In the genomic region with DNA sequence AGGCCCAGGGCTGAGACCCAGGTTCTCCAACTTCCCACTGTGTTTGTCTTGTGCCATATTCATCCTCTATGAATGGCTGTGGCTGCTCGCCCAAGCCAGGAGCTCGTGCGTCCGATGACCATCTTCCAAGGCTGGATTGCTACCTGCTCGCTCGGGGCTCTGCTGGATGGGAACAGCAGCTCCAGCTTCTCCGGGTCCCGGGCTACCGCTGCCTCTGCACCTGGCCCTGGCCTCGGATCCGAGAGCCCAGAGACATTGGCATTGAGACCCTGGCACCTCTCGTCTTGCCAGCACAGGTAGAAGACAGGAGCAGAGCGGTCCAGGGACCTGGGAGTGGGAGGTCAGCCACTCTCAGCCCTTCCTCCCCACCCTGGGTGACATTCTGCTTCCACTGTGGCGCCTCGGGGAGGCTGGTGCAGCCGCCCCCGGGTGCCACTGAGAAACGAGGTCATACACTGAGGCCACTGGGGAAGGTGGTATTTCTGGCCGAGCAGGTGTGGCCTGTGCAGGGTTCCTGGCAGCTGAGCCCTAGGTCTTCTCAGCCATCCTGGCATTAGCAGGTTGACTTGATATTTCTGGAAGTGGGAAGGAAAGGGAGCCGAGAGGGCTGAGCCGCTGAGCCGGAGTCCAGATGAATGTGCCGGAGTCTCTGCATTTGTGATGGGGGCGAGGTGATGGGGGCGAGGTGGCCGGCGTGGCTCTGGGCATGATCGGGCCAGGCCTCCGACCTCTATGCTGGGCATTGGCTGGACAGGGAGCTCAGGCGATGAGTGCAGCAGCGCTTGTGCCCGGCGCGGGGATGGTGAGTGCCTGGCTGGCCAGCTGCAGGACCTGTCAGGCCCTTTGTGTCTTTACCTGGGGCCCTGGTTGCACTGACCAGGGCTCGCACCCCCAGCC, we compare ENCODE assay signal across 19 cellular contexts. TPM values are rescaled to one million over a fixed set of nuclear protein-coding genes. Genes with fewer than 3 reads are reported as not detected.
DNase-seq lines count a peak whose midpoint lies in the region; ATAC-seq and TF ChIP-seq lines count a peak whose summit lies in the region.
"Had no signal": no experiment of that assay in that cellular context is flagged by ENCODE, and none has a peak within 500 bp of the region (broad histone marks: within the 10 kb centered on the region; RNA-seq: fewer than 3 reads in every experiment).

No MANE protein-coding gene starts in this region.

- in situ Hi-C loops in GM13976 (cut with MboI; ENCODE audit: low sequenced_read_pairs, unreplicated experiment) = loop anchor here (25.0 kb wide), 2 partner anchors 334 to 559 kb away; a partner anchor contains a TSS

- peak overlapping the region in 1 of 10 donors; percentile 70 for H3K4me3 Mint-ChIP-seq in naive thymus-derived CD8-positive, alpha-beta T cell
- H3K4me3 Mint-ChIP-seq: activated T-helper 1 cell treated with anti-CD3 and anti-CD28 coated beads, Interleukin-12 subunit alpha, Interleukin-12 subunit beta, Interleukin-2, Interleukin-4 antibody, amounts not matched to agents 30 ng/mL and 10 ng/mL and 1 ng/mL, durations not matched to agents 14 hours and 24 hours and 36 hours had no signal

- DNase-seq in AG20443 (ENCODE audit: low spot score) (peak; percentile 3), GM13976 (ENCODE audit: low spot score) (peak; percentile 15), cerebellum (ENCODE audit: low spot score) (peak; percentile 85), GM03348 (ENCODE audit: low spot score) (no peak), HT-29 (ENCODE audit: low spot score) (no peak), NCI-H526 treated with DMSO at 0.1 percent for 48 hours (lab: John Stamatoyannopoulos, UW) (no peak)
- DNase-seq in naive thymus-derived CD8-positive, alpha-beta T cell = no peak
- DNase-seq: activated CD4-positive, alpha-beta T cell treated with anti-CD3 and anti-CD28 coated beads, Interleukin-2, amount 50 U/mL, for 48 hours; cortex of kidney; head of caudate nucleus; kidney; NCI-H1436 treated with DMSO at 0.1 percent for 48 hours; NCI-H2227 treated with DMSO at 0.1 percent for 48 hours; spleen had no signal

- peak overlapping the region; percentile 70 to 96 (median 93) for H3K27ac Mint-ChIP-seq in naive thymus-derived CD8-positive, alpha-beta T cell
- H3K27ac Mint-ChIP-seq: activated T-helper 1 cell treated with anti-CD3 and anti-CD28 coated beads, Interleukin-12 subunit alpha, Interleukin-12 subunit beta, Interleukin-2, Interleukin-4 antibody, amounts not matched to agents 30 ng/mL and 10 ng/mL and 1 ng/mL, durations not matched to agents 14 hours and 24 hours and 36 hours had no signal

- H3K36me3 Mint-ChIP-seq in naive thymus-derived CD8-positive, alpha-beta T cell = peaks cover 0 to 23% (median 6%) of the 10 kb centered on the region in 3 donors

- no peak for TF ChIP-seq CTCF in GM13976 (IDR thresholded peaks at IDR 0.05; ENCODE audit: borderline replicate concordance, control extremely low read depth, extremely low read depth, insufficient read depth, missing control alignments)

- no peaks in the 10 kb centered on the region for H3K27me3 Mint-ChIP-seq in naive thymus-derived CD8-positive, alpha-beta T cell

- POLR2A ChIA-PET in naive thymus-derived CD8-positive, alpha-beta T cell (lab: Charles Lee) = interaction anchor here (0.7 to 9.1 kb wide), 5 partner anchors 19 to 75 kb away, joined by 3 to 97 read pairs (median 5); no protein-coding TSS in a partner anchor

- no peak for ATAC-seq in naive thymus-derived CD8-positive, alpha-beta T cell
- no peak for ATAC-seq in GM19397 (IDR thresholded peaks at IDR 0.05; ENCODE audit: unreplicated experiment)
- ATAC-seq: pancreas had no signal

- peaks cover 26 to 71% (median 61%) of the 10 kb centered on the region in 4 donors for H3K4me1 Mint-ChIP-seq in naive thymus-derived CD8-positive, alpha-beta T cell

- no peaks in the 10 kb centered on the region for H3K9me3 Mint-ChIP-seq in naive thymus-derived CD8-positive, alpha-beta T cell
- H3K9me3 Mint-ChIP-seq: activated T-helper 1 cell treated with anti-CD3 and anti-CD28 coated beads, Interleukin-12 subunit alpha, Interleukin-12 subunit beta, Interleukin-2, Interleukin-4 antibody, amounts not matched to agents 30 ng/mL and 10 ng/mL and 1 ng/mL, durations not matched to agents 14 hours and 24 hours and 36 hours had no signal

RNA-seq across cellular contexts. Expression of a gene that starts 18.6 kb away (rescaled TPM):
- 93.8 TPM for total RNA-seq in cerebellum
- total RNA-seq in naive thymus-derived CD8-positive, alpha-beta T cell = 10 to 100 TPM; 61.6 to 64.6 TPM
- polyA plus RNA-seq in naive thymus-derived CD8-positive, alpha-beta T cell = 100 to 1,000 TPM; 209 to 236 (median 230) TPM
- 482 and 492 TPM in 2 replicates for total RNA-seq in HT-29 (2014; rRNA removed; shearing (Covaris generic))

RNA-seq across cellular contexts. Expression of a gene that starts 23.9 kb away (rescaled TPM):
- 15.7 TPM for total RNA-seq in cerebellum
- total RNA-seq in naive thymus-derived CD8-positive, alpha-beta T cell = 100 to 1,000 TPM; 179 to 182 TPM
- polyA plus RNA-seq in naive thymus-derived CD8-positive, alpha-beta T cell = 100 to 1,000 TPM; 193 to 300 (median 261) TPM
- total RNA-seq in HT-29 (2014; rRNA removed; shearing (Covaris generic)) = 117 and 146 TPM in 2 replicates

RNA-seq across cellular contexts. Expression of a gene that starts 29.6 kb away (rescaled TPM):
- not detected for total RNA-seq in cerebellum
- 1 to 10 TPM; 4.0 to 4.3 TPM for total RNA-seq in naive thymus-derived CD8-positive, alpha-beta T cell
- not detected for polyA plus RNA-seq in naive thymus-derived CD8-positive, alpha-beta T cell
- not detected in 2 replicates for total RNA-seq in HT-29 (2014; rRNA removed; shearing (Covaris generic))
- total RNA-seq: esophagus muscularis mucosa, LHCN-M2 had no signal

RNA-seq across cellular contexts. Expression of a gene that starts 35.1 kb away (rescaled TPM):
- total RNA-seq in cerebellum = 26.3 TPM
- total RNA-seq in naive thymus-derived CD8-positive, alpha-beta T cell = 100 to 1,000 TPM; 165 to 171 TPM
- polyA plus RNA-seq in naive thymus-derived CD8-positive, alpha-beta T cell = 100 to 1,000 TPM; 205 to 348 (median 344) TPM
- 77.7 and 79.9 TPM in 2 replicates for total RNA-seq in HT-29 (2014; rRNA removed; shearing (Covaris generic))

RNA-seq across cellular contexts. Expression of a gene that starts 57.4 kb away (rescaled TPM):
- 25.8 TPM for total RNA-seq in cerebellum
- total RNA-seq in naive thymus-derived CD8-positive, alpha-beta T cell = 10 to 100 TPM; 19.9 to 23.0 TPM
- polyA plus RNA-seq in naive thymus-derived CD8-positive, alpha-beta T cell = 10 to 100 TPM; 32.2 to 35.0 (median 33.5) TPM
- total RNA-seq in HT-29 (2014; rRNA removed; shearing (Covaris generic)) = 296 and 305 TPM in 2 replicates

Comparison
In these comparisons a context has a peak if more than half of its experiments do, and no peak if none do; other contexts are left out.
1. DNase-seq: peak in AG20443 (single experiment), GM13976 (single experiment) and cerebellum (single experiment); none in naive thymus-derived CD8-positive, alpha-beta T cell (0 of 10), GM03348 (single experiment), HT-29 (single experiment) and NCI-H526 treated with DMSO at 0.1 percent for 48 hours (single experiment).